Comparison of ENCODE assay signal across 1 cellular context in the genomic region with DNA sequence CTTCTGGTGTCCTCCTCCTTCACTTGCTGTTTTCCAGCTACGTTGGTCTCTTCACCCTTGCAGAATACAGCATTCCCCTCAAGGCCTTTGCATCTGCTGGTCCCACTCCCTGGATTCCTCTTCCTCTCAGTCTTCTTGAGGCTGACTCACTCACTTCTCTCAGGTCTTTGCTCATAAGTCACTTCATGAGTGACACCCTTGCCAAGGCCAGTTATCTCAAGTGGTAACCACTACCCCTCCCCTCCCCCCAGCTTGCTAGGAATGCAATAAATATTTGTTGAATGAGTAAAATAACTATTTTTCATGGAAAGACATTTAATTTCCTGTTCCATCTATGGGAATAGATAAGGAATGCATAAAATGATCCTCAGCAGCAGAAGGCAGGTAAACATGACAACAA.
TF ChIP-seq lines count a peak whose summit lies in the region.

No MANE protein-coding gene starts in this region.

TF ChIP-seq in H1, 55 proteins besides CTCF, POLR2A, EP300 and RAD21 (continued from another document):
- TF ChIP-seq, protein P1, sequence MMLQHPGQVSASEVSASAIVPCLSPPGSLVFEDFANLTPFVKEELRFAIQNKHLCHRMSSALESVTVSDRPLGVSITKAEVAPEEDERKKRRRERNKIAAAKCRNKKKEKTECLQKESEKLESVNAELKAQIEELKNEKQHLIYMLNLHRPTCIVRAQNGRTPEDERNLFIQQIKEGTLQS (IDR thresholded peaks at IDR 0.05; ENCODE audit: insufficient read depth, low read depth, low read length) = no peak
- TF ChIP-seq, protein P2, sequence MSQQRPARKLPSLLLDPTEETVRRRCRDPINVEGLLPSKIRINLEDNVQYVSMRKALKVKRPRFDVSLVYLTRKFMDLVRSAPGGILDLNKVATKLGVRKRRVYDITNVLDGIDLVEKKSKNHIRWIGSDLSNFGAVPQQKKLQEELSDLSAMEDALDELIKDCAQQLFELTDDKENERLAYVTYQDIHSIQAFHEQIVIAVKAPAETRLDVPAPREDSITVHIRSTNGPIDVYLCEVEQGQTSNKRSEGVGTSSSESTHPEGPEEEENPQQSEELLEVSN (IDR thresholded peaks at IDR 0.05) = no peak
- TF ChIP-seq, protein P3, sequence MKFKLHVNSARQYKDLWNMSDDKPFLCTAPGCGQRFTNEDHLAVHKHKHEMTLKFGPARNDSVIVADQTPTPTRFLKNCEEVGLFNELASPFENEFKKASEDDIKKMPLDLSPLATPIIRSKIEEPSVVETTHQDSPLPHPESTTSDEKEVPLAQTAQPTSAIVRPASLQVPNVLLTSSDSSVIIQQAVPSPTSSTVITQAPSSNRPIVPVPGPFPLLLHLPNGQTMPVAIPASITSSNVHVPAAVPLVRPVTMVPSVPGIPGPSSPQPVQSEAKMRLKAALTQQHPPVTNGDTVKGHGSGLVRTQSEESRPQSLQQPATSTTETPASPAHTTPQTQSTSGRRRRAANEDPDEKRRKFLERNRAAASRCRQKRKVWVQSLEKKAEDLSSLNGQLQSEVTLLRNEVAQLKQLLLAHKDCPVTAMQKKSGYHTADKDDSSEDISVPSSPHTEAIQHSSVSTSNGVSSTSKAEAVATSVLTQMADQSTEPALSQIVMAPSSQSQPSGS (IDR thresholded peaks at IDR 0.05; ENCODE audit: low read length) = no peak
- TF ChIP-seq RFX5 (IDR thresholded peaks at IDR 0.05; ENCODE audit: borderline replicate concordance, low read depth, low read length) = no peak
- TF ChIP-seq CBX5 (IDR thresholded peaks at IDR 0.05; ENCODE audit: low read depth, low read length) = no peak
- no peak for TF ChIP-seq GTF2F1 (IDR thresholded peaks at IDR 0.05; ENCODE audit: borderline replicate concordance, low read depth, low read length)
- no peak for TF ChIP-seq SUZ12 (IDR thresholded peaks at IDR 0.05; ENCODE audit: low read length)
- no peak for TF ChIP-seq KDM5A (IDR thresholded peaks at IDR 0.05; ENCODE audit: low read length)
- TF ChIP-seq, protein P4, sequence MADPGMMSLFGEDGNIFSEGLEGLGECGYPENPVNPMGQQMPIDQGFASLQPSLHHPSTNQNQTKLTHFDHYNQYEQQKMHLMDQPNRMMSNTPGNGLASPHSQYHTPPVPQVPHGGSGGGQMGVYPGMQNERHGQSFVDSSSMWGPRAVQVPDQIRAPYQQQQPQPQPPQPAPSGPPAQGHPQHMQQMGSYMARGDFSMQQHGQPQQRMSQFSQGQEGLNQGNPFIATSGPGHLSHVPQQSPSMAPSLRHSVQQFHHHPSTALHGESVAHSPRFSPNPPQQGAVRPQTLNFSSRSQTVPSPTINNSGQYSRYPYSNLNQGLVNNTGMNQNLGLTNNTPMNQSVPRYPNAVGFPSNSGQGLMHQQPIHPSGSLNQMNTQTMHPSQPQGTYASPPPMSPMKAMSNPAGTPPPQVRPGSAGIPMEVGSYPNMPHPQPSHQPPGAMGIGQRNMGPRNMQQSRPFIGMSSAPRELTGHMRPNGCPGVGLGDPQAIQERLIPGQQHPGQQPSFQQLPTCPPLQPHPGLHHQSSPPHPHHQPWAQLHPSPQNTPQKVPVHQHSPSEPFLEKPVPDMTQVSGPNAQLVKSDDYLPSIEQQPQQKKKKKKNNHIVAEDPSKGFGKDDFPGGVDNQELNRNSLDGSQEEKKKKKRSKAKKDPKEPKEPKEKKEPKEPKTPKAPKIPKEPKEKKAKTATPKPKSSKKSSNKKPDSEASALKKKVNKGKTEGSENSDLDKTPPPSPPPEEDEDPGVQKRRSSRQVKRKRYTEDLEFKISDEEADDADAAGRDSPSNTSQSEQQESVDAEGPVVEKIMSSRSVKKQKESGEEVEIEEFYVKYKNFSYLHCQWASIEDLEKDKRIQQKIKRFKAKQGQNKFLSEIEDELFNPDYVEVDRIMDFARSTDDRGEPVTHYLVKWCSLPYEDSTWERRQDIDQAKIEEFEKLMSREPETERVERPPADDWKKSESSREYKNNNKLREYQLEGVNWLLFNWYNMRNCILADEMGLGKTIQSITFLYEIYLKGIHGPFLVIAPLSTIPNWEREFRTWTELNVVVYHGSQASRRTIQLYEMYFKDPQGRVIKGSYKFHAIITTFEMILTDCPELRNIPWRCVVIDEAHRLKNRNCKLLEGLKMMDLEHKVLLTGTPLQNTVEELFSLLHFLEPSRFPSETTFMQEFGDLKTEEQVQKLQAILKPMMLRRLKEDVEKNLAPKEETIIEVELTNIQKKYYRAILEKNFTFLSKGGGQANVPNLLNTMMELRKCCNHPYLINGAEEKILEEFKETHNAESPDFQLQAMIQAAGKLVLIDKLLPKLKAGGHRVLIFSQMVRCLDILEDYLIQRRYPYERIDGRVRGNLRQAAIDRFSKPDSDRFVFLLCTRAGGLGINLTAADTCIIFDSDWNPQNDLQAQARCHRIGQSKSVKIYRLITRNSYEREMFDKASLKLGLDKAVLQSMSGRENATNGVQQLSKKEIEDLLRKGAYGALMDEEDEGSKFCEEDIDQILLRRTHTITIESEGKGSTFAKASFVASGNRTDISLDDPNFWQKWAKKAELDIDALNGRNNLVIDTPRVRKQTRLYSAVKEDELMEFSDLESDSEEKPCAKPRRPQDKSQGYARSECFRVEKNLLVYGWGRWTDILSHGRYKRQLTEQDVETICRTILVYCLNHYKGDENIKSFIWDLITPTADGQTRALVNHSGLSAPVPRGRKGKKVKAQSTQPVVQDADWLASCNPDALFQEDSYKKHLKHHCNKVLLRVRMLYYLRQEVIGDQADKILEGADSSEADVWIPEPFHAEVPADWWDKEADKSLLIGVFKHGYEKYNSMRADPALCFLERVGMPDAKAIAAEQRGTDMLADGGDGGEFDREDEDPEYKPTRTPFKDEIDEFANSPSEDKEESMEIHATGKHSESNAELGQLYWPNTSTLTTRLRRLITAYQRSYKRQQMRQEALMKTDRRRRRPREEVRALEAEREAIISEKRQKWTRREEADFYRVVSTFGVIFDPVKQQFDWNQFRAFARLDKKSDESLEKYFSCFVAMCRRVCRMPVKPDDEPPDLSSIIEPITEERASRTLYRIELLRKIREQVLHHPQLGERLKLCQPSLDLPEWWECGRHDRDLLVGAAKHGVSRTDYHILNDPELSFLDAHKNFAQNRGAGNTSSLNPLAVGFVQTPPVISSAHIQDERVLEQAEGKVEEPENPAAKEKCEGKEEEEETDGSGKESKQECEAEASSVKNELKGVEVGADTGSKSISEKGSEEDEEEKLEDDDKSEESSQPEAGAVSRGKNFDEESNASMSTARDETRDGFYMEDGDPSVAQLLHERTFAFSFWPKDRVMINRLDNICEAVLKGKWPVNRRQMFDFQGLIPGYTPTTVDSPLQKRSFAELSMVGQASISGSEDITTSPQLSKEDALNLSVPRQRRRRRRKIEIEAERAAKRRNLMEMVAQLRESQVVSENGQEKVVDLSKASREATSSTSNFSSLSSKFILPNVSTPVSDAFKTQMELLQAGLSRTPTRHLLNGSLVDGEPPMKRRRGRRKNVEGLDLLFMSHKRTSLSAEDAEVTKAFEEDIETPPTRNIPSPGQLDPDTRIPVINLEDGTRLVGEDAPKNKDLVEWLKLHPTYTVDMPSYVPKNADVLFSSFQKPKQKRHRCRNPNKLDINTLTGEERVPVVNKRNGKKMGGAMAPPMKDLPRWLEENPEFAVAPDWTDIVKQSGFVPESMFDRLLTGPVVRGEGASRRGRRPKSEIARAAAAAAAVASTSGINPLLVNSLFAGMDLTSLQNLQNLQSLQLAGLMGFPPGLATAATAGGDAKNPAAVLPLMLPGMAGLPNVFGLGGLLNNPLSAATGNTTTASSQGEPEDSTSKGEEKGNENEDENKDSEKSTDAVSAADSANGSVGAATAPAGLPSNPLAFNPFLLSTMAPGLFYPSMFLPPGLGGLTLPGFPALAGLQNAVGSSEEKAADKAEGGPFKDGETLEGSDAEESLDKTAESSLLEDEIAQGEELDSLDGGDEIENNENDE (IDR thresholded peaks at IDR 0.05; ENCODE audit: insufficient replicate concordance, low read length) = no peak
- no peak for TF ChIP-seq KDM1A (IDR thresholded peaks at IDR 0.05; ENCODE audit: borderline replicate concordance, low read length)
- TF ChIP-seq GABPA (IDR thresholded peaks at IDR 0.05; ENCODE audit: borderline replicate concordance, insufficient read depth, low read length) = no peak
- TF ChIP-seq FOSL1 (IDR thresholded peaks at IDR 0.05; ENCODE audit: insufficient read depth, low read depth, low read length) = no peak
- TF ChIP-seq SIX5 (IDR thresholded peaks at IDR 0.05; ENCODE audit: low read depth, low read length) = no peak
- TF ChIP-seq TAF7 (optimal IDR thresholded peaks at IDR 0.05; ENCODE audit: borderline replicate concordance, low read depth, low read length) = no peak
- TF ChIP-seq TCF12 (IDR thresholded peaks at IDR 0.05; ENCODE audit: low read depth, low read length) = no peak
- no peak for TF ChIP-seq TBP (IDR thresholded peaks at IDR 0.05; ENCODE audit: low read depth, low read length)
- TF ChIP-seq SRF (IDR thresholded peaks at IDR 0.05; ENCODE audit: low read depth, low read length) = no peak
- TF ChIP-seq SAP30 (IDR thresholded peaks at IDR 0.05; ENCODE audit: insufficient read depth, insufficient replicate concordance, low read length) = no peak
TF ChIP-seq in H1: peak in this region for 0.
